ENCODE assay signal across 13 cellular contexts in the genomic region with DNA sequence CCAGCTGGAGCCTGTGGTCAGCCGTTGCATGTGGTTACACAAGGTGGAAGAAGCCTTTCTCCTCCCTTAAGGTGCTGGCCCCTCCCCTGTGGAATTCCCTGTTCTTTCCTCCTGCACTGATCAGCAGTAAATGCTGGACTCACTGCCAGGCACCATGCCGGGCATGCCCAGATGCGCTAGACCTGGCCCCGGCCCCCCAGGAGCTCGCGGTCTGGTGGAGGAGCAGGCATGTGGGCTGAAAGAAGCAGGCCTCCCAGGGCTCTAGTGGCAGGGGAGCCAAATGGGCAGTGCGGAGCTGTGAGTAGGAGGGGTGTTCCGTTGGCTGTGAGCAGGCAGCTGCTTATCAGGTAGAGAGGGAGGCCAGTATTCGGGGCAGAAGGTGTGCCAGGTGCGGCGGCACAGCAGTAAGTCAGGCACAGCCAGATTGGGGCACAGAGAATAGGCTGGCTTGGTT. TPM values are rescaled to one million over a fixed set of nuclear protein-coding genes. Genes with fewer than 3 reads are reported as not detected.
DNase-seq lines count a peak whose midpoint lies in the region; ATAC-seq, FAIRE-seq and TF ChIP-seq lines count a peak whose summit lies in the region.
"Had no signal": no experiment of that assay in that cellular context is flagged by ENCODE, and none has a peak within 500 bp of the region (broad histone marks: within the 10 kb centered on the region; RNA-seq: fewer than 3 reads in every experiment).

No MANE protein-coding gene starts in this region.

- peaks cover 4% of the 10 kb centered on the region for H3K36me3 ChIP-seq in bronchial epithelial cell (ENCODE audit: control insufficient read depth, insufficient read depth, low read length)
- H3K36me3 ChIP-seq in GM23248 (ENCODE audit: low read depth): no peaks in the 10 kb centered on the region; the same call in 1 of the 2 replicates

- DNase-seq in DMS79 (lab: John Stamatoyannopoulos, UW): peak; percentile 27
- peak; percentile 79 for DNase-seq in NCI-H2107 (lab: John Stamatoyannopoulos, UW)
- DNase-seq in bronchial epithelial cell (ENCODE audit: low read depth): peak; percentile 67
- DNase-seq in nephron progenitor cell: no peak
- DNase-seq in GM23248: no peak
- DNase-seq in 8988T: no peak
- DNase-seq: GDM1; NCI-H146; SK-N-SH; stimulated activated naive CD4-positive, alpha-beta T cell had no signal

- H3K9me3 Mint-ChIP-seq in nephron progenitor cell: no peaks in the 10 kb centered on the region

- no peaks in the 10 kb centered on the region; the same call in 1 of the 2 replicates for H4K20me1 ChIP-seq in GM23248 (ENCODE audit: insufficient read depth)

- no peak overlapping the region for H3K27ac ChIP-seq in GM23248

- no peaks in the 10 kb centered on the region for H3K9me2 ChIP-seq in GM23248 (ENCODE audit: insufficient read depth)
- H3K9me2 ChIP-seq: SK-N-SH had no signal

- peaks cover 2% of the 10 kb centered on the region for H3K27me3 Mint-ChIP-seq in nephron progenitor cell (ENCODE audit: low read depth, poor library complexity)

- no peaks in the 10 kb centered on the region for H3K36me3 Mint-ChIP-seq in nephron progenitor cell (ENCODE audit: low read depth)

- peaks cover 12% of the 10 kb centered on the region; the same call in 1 of the 2 replicates for H3F3A ChIP-seq in GM23248 (ENCODE audit: insufficient read depth)

- WGBS in GM23248 (ENCODE audit: low coverage in 1 of 2, low lambda C conversion rate in 2 of 2, missing lambda C conversion rate in 2 of 2), 2 experiments: 95 to 96% methylated on average over 10 to 11 of the region's 11 CpGs

- H3K9ac ChIP-seq in GM23248: no peak overlapping the region
- H3K9ac ChIP-seq: SK-N-SH had no signal

- no peak for FAIRE-seq in bronchial epithelial cell (lab: Jason Lieb, UNC)
- FAIRE-seq: islet of Langerhans had no signal

- peaks cover 65% of the 10 kb centered on the region for H3K4me1 Mint-ChIP-seq in nephron progenitor cell

- no peak overlapping the region for H3K4me2 ChIP-seq in GM23248 (ENCODE audit: unreplicated experiment)
- H3K4me2 ChIP-seq: SK-N-SH had no signal

- H3K27ac Mint-ChIP-seq in nephron progenitor cell: peak overlapping the region; percentile 43

- peaks cover 90% of the 10 kb centered on the region for H3K79me2 ChIP-seq in GM23248 (ENCODE audit: insufficient read depth)

- peaks cover 29% of the 10 kb centered on the region for H3K4me1 ChIP-seq in GM23248 (ENCODE audit: insufficient read depth)

- no peak for TF ChIP-seq CTCF in bronchial epithelial cell (IDR thresholded peaks at IDR 0.05; ENCODE audit: insufficient read depth, low read length, severe bottlenecking)
- no peak for TF ChIP-seq CTCF in nephron progenitor cell (IDR thresholded peaks at IDR 0.05)

- peak overlapping the region; percentile 20 for H3K4me3 ChIP-seq in bronchial epithelial cell (ENCODE audit: low read depth, low read length)
- H3K4me3 ChIP-seq in GM23248: no peak overlapping the region

- H3K4me3 Mint-ChIP-seq in nephron progenitor cell: no peak overlapping the region

- ATAC-seq in HG03039 (IDR thresholded peaks at IDR 0.05; ENCODE audit: unreplicated experiment): no peak
- ATAC-seq in GM21717 (IDR thresholded peaks at IDR 0.05; ENCODE audit: unreplicated experiment): no peak

- no peaks in the 10 kb centered on the region for H3K9me3 ChIP-seq in GM23248 (ENCODE audit: low read depth)
- H3K9me3 ChIP-seq: SK-N-SH had no signal

- in situ Hi-C loops in GM23248 (cut with MboI): no loop called here

- no peak overlapping the region for H2AFZ ChIP-seq in GM23248

- H3K27me3 ChIP-seq in bronchial epithelial cell (ENCODE audit: control insufficient read depth, insufficient read depth, low read length): no peaks in the 10 kb centered on the region
- no peaks in the 10 kb centered on the region for H3K27me3 ChIP-seq in GM23248 (replicated peaks; ENCODE audit: insufficient read depth)

RNA-seq across cellular contexts. Expression of gene DGKZ, which starts 10.2 kb away (rescaled TPM):
- total RNA-seq in bronchial epithelial cell: 30.5 and 35.2 TPM in 2 replicates
- total RNA-seq in GM23248 (2014; rRNA removed; shearing (Covaris generic)): 50.7 and 62.7 TPM in 2 replicates
- 21.4 and 23.9 TPM in 2 replicates for polyA plus RNA-seq in GM23248 (2016; fragmentation: Nextera tagmentation; extraction: Ambion mirVana)

RNA-seq across cellular contexts. Expression of gene MDK, which starts 24.0 kb away (rescaled TPM):
- total RNA-seq in bronchial epithelial cell: 10.2 and 11.6 TPM in 2 replicates
- total RNA-seq in GM23248 (2014; rRNA removed; shearing (Covaris generic)): 2.7 and 10.7 TPM in 2 replicates
- polyA plus RNA-seq in GM23248 (2016; fragmentation: Nextera tagmentation; extraction: Ambion mirVana): 31.5 and 34.5 TPM in 2 replicates

RNA-seq across cellular contexts. Expression of gene CHRM4, which starts 34.1 kb away (rescaled TPM):
- total RNA-seq in bronchial epithelial cell: not detected in 2 replicates
- not detected in 2 replicates for total RNA-seq in GM23248 (2014; rRNA removed; shearing (Covaris generic))
- not detected in 2 replicates for polyA plus RNA-seq in GM23248 (2016; fragmentation: Nextera tagmentation; extraction: Ambion mirVana)

Comparison
In these comparisons a context has a peak if more than half of its experiments do, and no peak if none do; other contexts are left out.
1. DNase-seq: peak in DMS79 (single experiment), NCI-H2107 (single experiment) and bronchial epithelial cell (single experiment); none in nephron progenitor cell (single experiment), GM23248 (single experiment) and 8988T (single experiment).